In the genomic region with DNA sequence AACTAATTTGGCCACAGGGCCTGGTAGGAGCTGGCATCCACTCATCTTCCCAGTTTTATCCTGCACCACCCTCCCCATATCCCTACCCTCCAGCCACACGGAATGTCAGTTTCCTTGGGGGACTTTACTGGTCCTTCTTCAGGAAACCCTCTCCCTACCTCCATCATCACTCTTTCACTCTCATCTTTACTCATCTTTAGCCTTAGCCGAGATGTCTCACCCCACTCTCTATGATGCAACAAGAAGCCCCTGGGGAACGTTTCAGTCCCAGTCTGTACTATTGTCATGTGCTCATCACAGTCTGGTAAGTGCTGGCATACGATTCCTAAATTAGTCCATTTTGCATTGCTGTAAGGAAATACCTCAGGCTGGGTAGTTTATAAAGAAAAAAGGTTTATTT, we compare ENCODE assay signal across 12 cellular contexts. TPM values are rescaled to one million over a fixed set of nuclear protein-coding genes. Genes with fewer than 3 reads are reported as not detected.
A peak's percentile ranks its signal among the peaks of the same experiment; 100 is the strongest.
DNase-seq lines count a peak whose midpoint lies in the region; ATAC-seq and TF ChIP-seq lines count a peak whose summit lies in the region.
"Had no signal": no experiment of that assay in that cellular context is flagged by ENCODE, and none has a peak within 500 bp of the region (broad histone marks: within the 10 kb centered on the region; RNA-seq: fewer than 3 reads in every experiment).

No MANE protein-coding gene starts in this region.

- no peak for TF ChIP-seq CTCF in activated CD8-positive, alpha-beta T cell treated with anti-CD3 and anti-CD28 coated beads for 36 hours (IDR thresholded peaks at IDR 0.05)
- TF ChIP-seq CTCF in transverse colon (IDR thresholded peaks at IDR 0.05), result no peak

- H3K27ac Mint-ChIP-seq in activated CD8-positive, alpha-beta T cell treated with anti-CD3 and anti-CD28 coated beads for 36 hours, result peak overlapping the region; percentile 85
- no peak overlapping the region for H3K27ac Mint-ChIP-seq in activated CD8-positive, alpha-beta T cell treated with anti-CD3 and anti-CD28 coated beads, Interleukin-2, amount 10 ng/mL, durations not matched to agents 7 days and 5 days
- H3K27ac Mint-ChIP-seq in stimulated activated effector memory CD8-positive, alpha-beta T cell treated with anti-CD3 and anti-CD28 coated beads, Interleukin-12 subunit alpha, Interleukin-12 subunit beta, amount 100 ng/mL, for 72 hours, result peak overlapping the region; percentile 91

- H3K4me1 Mint-ChIP-seq in activated CD8-positive, alpha-beta T cell treated with anti-CD3 and anti-CD28 coated beads for 36 hours (ENCODE audit: low read depth), result peaks cover 33% of the 10 kb centered on the region
- H3K4me1 Mint-ChIP-seq in activated CD8-positive, alpha-beta T cell treated with anti-CD3 and anti-CD28 coated beads, Interleukin-2, amount 10 ng/mL, durations not matched to agents 7 days and 5 days (ENCODE audit: low read depth), result peaks cover 8% of the 10 kb centered on the region
- peaks cover 34% of the 10 kb centered on the region for H3K4me1 Mint-ChIP-seq in stimulated activated effector memory CD8-positive, alpha-beta T cell treated with anti-CD3 and anti-CD28 coated beads, Interleukin-12 subunit alpha, Interleukin-12 subunit beta, amount 100 ng/mL, for 72 hours

- no peak overlapping the region for H3K4me3 ChIP-seq in transverse colon
- H3K4me3 ChIP-seq: heart right ventricle, left ventricle myocardium inferior had no signal

- H3K36me3 Mint-ChIP-seq in activated CD8-positive, alpha-beta T cell treated with anti-CD3 and anti-CD28 coated beads for 36 hours (ENCODE audit: low read depth), result peaks cover 16% of the 10 kb centered on the region
- peaks cover 10% of the 10 kb centered on the region for H3K36me3 Mint-ChIP-seq in activated CD8-positive, alpha-beta T cell treated with anti-CD3 and anti-CD28 coated beads, Interleukin-2, amount 10 ng/mL, durations not matched to agents 7 days and 5 days (ENCODE audit: low read depth)
- H3K36me3 Mint-ChIP-seq in stimulated activated effector memory CD8-positive, alpha-beta T cell treated with anti-CD3 and anti-CD28 coated beads, Interleukin-12 subunit alpha, Interleukin-12 subunit beta, amount 100 ng/mL, for 72 hours, result peaks cover 17% of the 10 kb centered on the region

- no peak overlapping the region for H3K27ac ChIP-seq in transverse colon
- H3K27ac ChIP-seq: heart right ventricle, left ventricle myocardium inferior had no signal

- H3K36me3 ChIP-seq in transverse colon, result no peaks in the 10 kb centered on the region

- CTCF ChIA-PET in activated CD8-positive, alpha-beta T cell treated with anti-CD3 and anti-CD28 coated beads for 36 hours (lab: Charles Lee), result no interaction called here
- CTCF ChIA-PET in activated CD8-positive, alpha-beta T cell treated with anti-CD3 and anti-CD28 coated beads, Interleukin-2, amount 10 ng/mL, durations not matched to agents 7 days and 5 days (lab: Charles Lee), result no interaction called here

- peak; percentile 16 for DNase-seq in activated CD8-positive, alpha-beta T cell treated with anti-CD3 and anti-CD28 coated beads for 36 hours
- DNase-seq in activated CD8-positive, alpha-beta T cell treated with anti-CD3 and anti-CD28 coated beads, Interleukin-2, amount 10 ng/mL, durations not matched to agents 7 days and 5 days, result no peak
- no peak for DNase-seq in stimulated activated effector memory CD8-positive, alpha-beta T cell treated with anti-CD3 and anti-CD28 coated beads, Interleukin-12 subunit alpha, Interleukin-12 subunit beta, amount 100 ng/mL, for 72 hours (ENCODE audit: low spot score in 2 of 2)
- DNase-seq in transverse colon, result no peak
- no peak for DNase-seq in stimulated activated CD4-positive, alpha-beta T cell treated with anti-CD3 and anti-CD28 coated beads, Interleukin-2, amount 100 ng/mL, for 24 hours
- DNase-seq in dedifferentiated amniotic fluid mesenchymal stem cell (ENCODE audit: extremely low spot score), result no peak
- DNase-seq: heart right ventricle; left ventricle myocardium inferior; NCI-H1105 treated with DMSO at 0.1 percent for 48 hours; stimulated activated naive CD4-positive, alpha-beta T cell had no signal

- POLR2A ChIA-PET in activated CD8-positive, alpha-beta T cell treated with anti-CD3 and anti-CD28 coated beads for 36 hours (lab: Charles Lee), result no interaction called here
- POLR2A ChIA-PET in activated CD8-positive, alpha-beta T cell treated with anti-CD3 and anti-CD28 coated beads, Interleukin-2, amount 10 ng/mL, durations not matched to agents 7 days and 5 days (lab: Charles Lee), result no interaction called here

- no peak for TF ChIP-seq EP300 in transverse colon (IDR thresholded peaks at IDR 0.05; ENCODE audit: low read depth)

- no peaks in the 10 kb centered on the region for H3K4me1 ChIP-seq in transverse colon
- H3K4me1 ChIP-seq: heart right ventricle, left ventricle myocardium inferior had no signal

- ATAC-seq in activated CD8-positive, alpha-beta T cell treated with anti-CD3 and anti-CD28 coated beads for 36 hours, result no peak
- no peak for ATAC-seq in activated CD8-positive, alpha-beta T cell treated with anti-CD3 and anti-CD28 coated beads, Interleukin-2, amount 10 ng/mL, durations not matched to agents 7 days and 5 days
- ATAC-seq in GM21723 (IDR thresholded peaks at IDR 0.05; ENCODE audit: unreplicated experiment), result peak; percentile 69
- peak; percentile 64 for ATAC-seq in HG03175 (IDR thresholded peaks at IDR 0.05; ENCODE audit: unreplicated experiment)
- peak; percentile 71 for ATAC-seq in stimulated activated effector memory CD8-positive, alpha-beta T cell treated with anti-CD3 and anti-CD28 coated beads, Interleukin-12 subunit alpha, Interleukin-12 subunit beta, amount 100 ng/mL, for 72 hours
- ATAC-seq: heart right ventricle had no signal

- no peaks in the 10 kb centered on the region for H3K27me3 Mint-ChIP-seq in activated CD8-positive, alpha-beta T cell treated with anti-CD3 and anti-CD28 coated beads for 36 hours
- H3K27me3 Mint-ChIP-seq in activated CD8-positive, alpha-beta T cell treated with anti-CD3 and anti-CD28 coated beads, Interleukin-2, amount 10 ng/mL, durations not matched to agents 7 days and 5 days (ENCODE audit: low read depth), result no peaks in the 10 kb centered on the region

- in situ Hi-C loops in transverse colon (cut with MboI; ENCODE audit: low pct_ligation_motif_present in 1 of 4, low pct_unique_long_range_greater_than_20kb in 1 of 4, low sequenced_read_pairs in 3 of 4), result no loop called here

- no peaks in the 10 kb centered on the region for H3K27me3 ChIP-seq in transverse colon
- H3K27me3 ChIP-seq: heart right ventricle had no signal

- no peak for TF ChIP-seq POLR2A in transverse colon (IDR thresholded peaks at IDR 0.05)

- intact Hi-C loops in activated CD8-positive, alpha-beta T cell treated with anti-CD3 and anti-CD28 coated beads for 36 hours (cut with micrococcal nuclease), result loop anchor here (5.0 kb wide), 1 partner anchor 39 kb away; no protein-coding TSS in a partner anchor
- intact Hi-C loops in transverse colon (cut with DNase I; ENCODE audit: low total_unique reads), result no loop called here

- no peaks in the 10 kb centered on the region for H3K9me3 ChIP-seq in transverse colon
- H3K9me3 ChIP-seq: heart right ventricle, left ventricle myocardium inferior had no signal

- H3K4me3 Mint-ChIP-seq in activated CD8-positive, alpha-beta T cell treated with anti-CD3 and anti-CD28 coated beads for 36 hours, result no peak overlapping the region
- H3K4me3 Mint-ChIP-seq in activated CD8-positive, alpha-beta T cell treated with anti-CD3 and anti-CD28 coated beads, Interleukin-2, amount 10 ng/mL, durations not matched to agents 7 days and 5 days, result no peak overlapping the region
- H3K4me3 Mint-ChIP-seq in stimulated activated effector memory CD8-positive, alpha-beta T cell treated with anti-CD3 and anti-CD28 coated beads, Interleukin-12 subunit alpha, Interleukin-12 subunit beta, amount 100 ng/mL, for 72 hours, result peak overlapping the region; percentile 34

- no peaks in the 10 kb centered on the region for H3K9me3 Mint-ChIP-seq in activated CD8-positive, alpha-beta T cell treated with anti-CD3 and anti-CD28 coated beads for 36 hours
- H3K9me3 Mint-ChIP-seq in activated CD8-positive, alpha-beta T cell treated with anti-CD3 and anti-CD28 coated beads, Interleukin-2, amount 10 ng/mL, durations not matched to agents 7 days and 5 days (ENCODE audit: insufficient read depth), result no peaks in the 10 kb centered on the region
- no peaks in the 10 kb centered on the region for H3K9me3 Mint-ChIP-seq in stimulated activated effector memory CD8-positive, alpha-beta T cell treated with anti-CD3 and anti-CD28 coated beads, Interleukin-12 subunit alpha, Interleukin-12 subunit beta, amount 100 ng/mL, for 72 hours

- 75 to 91% methylated on average over 4 of the region's 4 CpGs for WGBS in transverse colon (ENCODE audit: low coverage in 1 of 2), 2 donors

RNA-seq across cellular contexts. Expression of a gene that starts 34.9 kb away (rescaled TPM):
- total RNA-seq in activated CD8-positive, alpha-beta T cell treated with anti-CD3 and anti-CD28 coated beads for 36 hours, result 10 to 100 TPM; 66.7 to 76.1 TPM
- total RNA-seq in activated CD8-positive, alpha-beta T cell treated with anti-CD3 and anti-CD28 coated beads, Interleukin-2, amount 10 ng/mL, durations not matched to agents 7 days and 5 days, result 10 to 100 TPM; 80.0 to 91.4 TPM
- 100 to 1,000 TPM in 3 of 4 donors, 10 to 100 TPM in 1; 95.9 to 595 (median 166) TPM for total RNA-seq in transverse colon

Comparison
In these comparisons a context has a peak if more than half of its experiments do, and no peak if none do; other contexts are left out.
1. ATAC-seq: peak in GM21723 (single experiment), HG03175 (single experiment) and stimulated activated effector memory CD8-positive, alpha-beta T cell treated with anti-CD3 and anti-CD28 coated beads, Interleukin-12 subunit alpha, Interleukin-12 subunit beta, amount 100 ng/mL, for 72 hours (single experiment); none in activated CD8-positive, alpha-beta T cell treated with anti-CD3 and anti-CD28 coated beads for 36 hours (single experiment) and activated CD8-positive, alpha-beta T cell treated with anti-CD3 and anti-CD28 coated beads, Interleukin-2, amount 10 ng/mL, durations not matched to agents 7 days and 5 days (single experiment).